In genomic region chr15:51348688-51349087, GRCh38 we compare ENCODE assay signal across 9 cellular contexts. TPM values are rescaled to one million over a fixed set of nuclear protein-coding genes. Genes with fewer than 3 reads are reported as not detected.
DNase-seq lines count a peak whose midpoint lies in the region; ATAC-seq, FAIRE-seq and TF ChIP-seq lines count a peak whose summit lies in the region.
"Had no signal": no experiment of that assay in that cellular context is flagged by ENCODE, and none has a peak within 500 bp of the region (broad histone marks: within the 10 kb centered on the region; RNA-seq: fewer than 3 reads in every experiment).

No MANE protein-coding gene starts in this region.

- DNase-seq in GM12891 (ENCODE audit: insufficient read length, low spot score) (peak; percentile 40), dorsolateral prefrontal cortex (no peak), ACHN (no peak), NCI-H2029 (lab: John Stamatoyannopoulos, UW) (no peak), GOT3 (lab: John Stamatoyannopoulos, UW) (no peak)
- no peak for DNase-seq in activated CD4-positive, CD25-positive, alpha-beta regulatory T cell (lab: John Stamatoyannopoulos, UW)
- DNase-seq: mesendoderm had no signal

- peak overlapping the region; percentile 66 to 99 (median 95) for H3K27ac ChIP-seq in dorsolateral prefrontal cortex

- intact Hi-C loops in dorsolateral prefrontal cortex (cut with DNase I) = no loop called here

- no peaks in the 10 kb centered on the region for H3K27me3 ChIP-seq in dorsolateral prefrontal cortex

- in situ Hi-C loops in ACHN (cut with HindIII; ENCODE audit: low pct_ligation_motif_present, low pct_unique_long_range_greater_than_20kb, low sequenced_read_pairs) = no loop called here

- peak in 9 of 56 donors; percentile 10 to 29 (median 12) for TF ChIP-seq CTCF in dorsolateral prefrontal cortex (IDR thresholded peaks at IDR 0.05 in 54 of 56, conservative IDR thresholded peaks at IDR 0.05 in 2 of 56; ENCODE audit: low read depth in 1 of 56, partially characterized antibody in 56 of 56)

- FAIRE-seq in GM12891 (lab: Jason Lieb, UNC) = peak; percentile 88

- peak overlapping the region in 52 of 59 donors; percentile 0 to 59 (median 36) for H3K4me3 ChIP-seq in dorsolateral prefrontal cortex

- ATAC-seq in GM19467 (IDR thresholded peaks at IDR 0.05; ENCODE audit: unreplicated experiment) (peak; percentile 88), HG03097 (IDR thresholded peaks at IDR 0.05; ENCODE audit: low FRiP score, unreplicated experiment) (peak; percentile 83)

- no peak for TF ChIP-seq POLR2A in GM12891 (IDR thresholded peaks at IDR 0.05; ENCODE audit: low read depth, low read length)

TF ChIP-seq in GM12891, 5 proteins besides CTCF, POLR2A, EP300 and RAD21:
- TF ChIP-seq SPI1 (IDR thresholded peaks at IDR 0.05; ENCODE audit: low read depth, low read length) (peak; percentile 66), TAF1 (IDR thresholded peaks at IDR 0.05; ENCODE audit: low read depth, low read length) (no peak)

RNA-seq across cellular contexts. Expression of gene GLDN, which starts 7.2 kb away (rescaled TPM):
- polyA plus RNA-seq in GM12891 (2012; ENCODE audit: low read depth, missing spikeins) = not detected
- 100 to 1,000 TPM in 14 of 120 experiments, 10 to 100 TPM in 106; 10.0 to 223 (median 46.3) TPM for total RNA-seq in dorsolateral prefrontal cortex

RNA-seq across cellular contexts. Expression of gene CYP19A1, which starts 10.3 kb away (rescaled TPM):
- 0.04 TPM for polyA plus RNA-seq in GM12891 (2012; ENCODE audit: low read depth, missing spikeins)
- 1 to 10 TPM in 12 of 120 experiments, under 1 TPM in 26, not detected in 82; 0.13 to 1.8 (median 0.67) TPM for total RNA-seq in dorsolateral prefrontal cortex
